21 cellular contexts compared by ENCODE assay signal in genomic region chr4:998096-998691, GRCh38. TPM values are rescaled to one million over a fixed set of nuclear protein-coding genes. Genes with fewer than 3 reads are reported as not detected.
DNase-seq lines count a peak whose midpoint lies in the region; ATAC-seq, FAIRE-seq and TF ChIP-seq lines count a peak whose summit lies in the region.
"Had no signal": no experiment of that assay in that cellular context is flagged by ENCODE, and none has a peak within 500 bp of the region (broad histone marks: within the 10 kb centered on the region; RNA-seq: fewer than 3 reads in every experiment).

No MANE protein-coding gene starts in this region.

- H3K9me2 ChIP-seq in GM23338 (ENCODE audit: insufficient read depth): no peaks in the 10 kb centered on the region

- H3K4me3 ChIP-seq in CD4-positive, alpha-beta memory T cell (ENCODE audit: low read length in 2 of 2): no peak overlapping the region
- H3K4me3 ChIP-seq in GM23338 (peak overlapping the region; percentile 57), GM12878 (no peak overlapping the region), MG63 (no peak overlapping the region)

- no peak for TF ChIP-seq POLR2A in GM12878 (IDR thresholded peaks at IDR 0.05; ENCODE audit: low read depth, low read length)

- SMC1A ChIA-PET in GM12878 (lab: Charles Lee; ENCODE audit: uncharacterized antibody, unreplicated experiment): no interaction called here

- H3K27ac Mint-ChIP-seq in CD4-positive, alpha-beta memory T cell: no peak overlapping the region
- no peak overlapping the region for H3K27ac Mint-ChIP-seq in GM23338
- no peak overlapping the region for H3K27ac Mint-ChIP-seq in nephron progenitor cell
- H3K27ac Mint-ChIP-seq: activated naive CD8-positive, alpha-beta T cell; CD8-positive, alpha-beta memory T cell had no signal

- H4K20me1 ChIP-seq in GM23338 (replicated peaks; ENCODE audit: insufficient read depth): no peaks in the 10 kb centered on the region; the same call in 1 of the 2 replicates
- H4K20me1 ChIP-seq in GM12878 (ENCODE audit: control insufficient read depth, insufficient read depth): no peaks in the 10 kb centered on the region

- FAIRE-seq in GM12878 (lab: Jason Lieb, UNC): no peak
- FAIRE-seq: GM12892 had no signal

- no peak for ATAC-seq in GM23338
- peak; percentile 11; the same call in 1 of the 3 replicates for ATAC-seq in GM12878
- no peak for ATAC-seq in HG02973 (IDR thresholded peaks at IDR 0.05; ENCODE audit: unreplicated experiment)
- ATAC-seq: left lung had no signal

- H3K27me3 Mint-ChIP-seq in CD4-positive, alpha-beta memory T cell: peaks cover 9 to 14% of the 10 kb centered on the region in 2 donors
- H3K27me3 Mint-ChIP-seq in GM23338 (ENCODE audit: insufficient read depth, low read depth, poor library complexity) (peaks cover 60% of the 10 kb centered on the region), nephron progenitor cell (ENCODE audit: low read depth, poor library complexity) (peaks cover 71% of the 10 kb centered on the region)

- no peak overlapping the region for H3K27ac ChIP-seq in CD4-positive, alpha-beta memory T cell (ENCODE audit: low read depth, low read length)
- H3K27ac ChIP-seq in GM23338 (ENCODE audit: low read depth) (no peak overlapping the region), GM12878 (ENCODE audit: control insufficient read depth, insufficient read depth) (no peak overlapping the region)
- H3K27ac ChIP-seq: ascending aorta, left lung, testis, vagina had no signal

- no peaks in the 10 kb centered on the region for H3K9me3 ChIP-seq in CD4-positive, alpha-beta memory T cell (ENCODE audit: control insufficient read depth in 1 of 2, low read length in 2 of 2)
- H3K9me3 ChIP-seq in GM12878 (replicated peaks; ENCODE audit: control insufficient read depth, insufficient read depth, low read length) (no peaks in the 10 kb centered on the region), MG63 (no peaks in the 10 kb centered on the region)
- H3K9me3 ChIP-seq: ascending aorta, left lung, testis, vagina had no signal

- peaks cover 6% of the 10 kb centered on the region for H3K27me3 ChIP-seq in CD4-positive, alpha-beta memory T cell (ENCODE audit: insufficient read depth, low read length)
- H3K27me3 ChIP-seq in GM23338 (ENCODE audit: insufficient read depth) (peaks cover 74% of the 10 kb centered on the region), GM12878 (replicated peaks in 1 of 2; ENCODE audit: control insufficient read depth in 2 of 2, insufficient read depth in 2 of 2, low read length in 1 of 2) (peaks cover 2 to 3% of the 10 kb centered on the region in 2 experiments), MG63 (no peaks in the 10 kb centered on the region)
- H3K27me3 ChIP-seq: testis had no signal

- intact Hi-C loops in CD4-positive, alpha-beta memory T cell (cut with micrococcal nuclease): no loop called here
- intact Hi-C loops in GM12878 (cut with micrococcal nuclease; ENCODE audit: unreplicated experiment): no loop called here

- H3K9me3 Mint-ChIP-seq in CD4-positive, alpha-beta memory T cell: peaks cover 0 to 1% (median 0%) of the 10 kb centered on the region in 8 donors
- H3K9me3 Mint-ChIP-seq in GM23338: peaks cover 2% of the 10 kb centered on the region; the same call in 2 of the 3 replicates
- no peaks in the 10 kb centered on the region for H3K9me3 Mint-ChIP-seq in nephron progenitor cell
- H3K9me3 Mint-ChIP-seq: CD8-positive, alpha-beta memory T cell; neural crest cell had no signal

- H3K4me2 ChIP-seq in GM23338 (peak overlapping the region; percentile 80), GM12878 (ENCODE audit: control insufficient read depth, insufficient read depth) (no peak overlapping the region)

- no peak for TF ChIP-seq CTCF in GM23338 (conservative IDR thresholded peaks at IDR 0.05; ENCODE audit: low read depth in 2 of 2)
- TF ChIP-seq CTCF in GM12878 (IDR thresholded peaks at IDR 0.05 in 2 of 3, conservative IDR thresholded peaks at IDR 0.05 in 1 of 3; ENCODE audit: control insufficient read depth in 2 of 3, extremely low read depth in 1 of 3, insufficient read depth in 1 of 3, low read depth in 3 of 3, low read length in 3 of 3): no peak
- TF ChIP-seq CTCF in nephron progenitor cell (IDR thresholded peaks at IDR 0.05): no peak

- H3F3A ChIP-seq in GM23338 (replicated peaks; ENCODE audit: low read depth): no peaks in the 10 kb centered on the region

- no peak for TF ChIP-seq RAD21 in GM12878 (IDR thresholded peaks at IDR 0.05; ENCODE audit: insufficient read depth, low read depth, low read length)

- H3K4me3 Mint-ChIP-seq in CD4-positive, alpha-beta memory T cell: peak overlapping the region in 6 of 8 donors; percentile 5 to 60 (median 35)
- peak overlapping the region; percentile 38; the same call in 1 of the 3 replicates for H3K4me3 Mint-ChIP-seq in GM23338
- peak overlapping the region; percentile 34 for H3K4me3 Mint-ChIP-seq in nephron progenitor cell
- H3K4me3 Mint-ChIP-seq: activated naive CD8-positive, alpha-beta T cell; neural crest cell had no signal

- H3K9ac ChIP-seq in GM12878 (ENCODE audit: control insufficient read depth, insufficient read depth, low read length): no peak overlapping the region

- H3K4me1 Mint-ChIP-seq in CD4-positive, alpha-beta memory T cell: peaks cover 0 to 13% (median 6%) of the 10 kb centered on the region in 4 donors
- H3K4me1 Mint-ChIP-seq in GM23338: peaks cover 4% of the 10 kb centered on the region; the same call in 2 of the 3 replicates
- H3K4me1 Mint-ChIP-seq in nephron progenitor cell: no peaks in the 10 kb centered on the region

- no peaks in the 10 kb centered on the region for H3K36me3 Mint-ChIP-seq in CD4-positive, alpha-beta memory T cell
- H3K36me3 Mint-ChIP-seq in GM23338 (ENCODE audit: low read depth): no peaks in the 10 kb centered on the region
- H3K36me3 Mint-ChIP-seq in nephron progenitor cell (ENCODE audit: low read depth): no peaks in the 10 kb centered on the region
- H3K36me3 Mint-ChIP-seq: activated naive CD8-positive, alpha-beta T cell; CD8-positive, alpha-beta memory T cell had no signal

- no TSS peak for BruUV-seq in GM12878 (replicated peaks; lab: Mats Ljungman, UMichigan)

- POLR2A ChIA-PET in CD4-positive, alpha-beta memory T cell (lab: Charles Lee; ENCODE audit: partially characterized antibody): interaction anchor here (1.5 kb wide), 1 partner anchor 11 kb away, joined by 7 read pairs; no protein-coding TSS in a partner anchor
- POLR2A ChIA-PET in GM12878 (lab: Charles Lee): no interaction called here

- no peak for TF ChIP-seq EP300 in GM12878 (IDR thresholded peaks at IDR 0.05; ENCODE audit: borderline replicate concordance in 1 of 2, control insufficient read depth in 1 of 2, low read depth in 2 of 2, low read length in 2 of 2)

- DNase-seq in CD4-positive, alpha-beta memory T cell: peak in 1 of 5 donors; percentile 36
- DNase-seq in GM23338 (ENCODE audit: low spot score) (no peak), GM12878 (ENCODE audit: low read depth, low spot score) (no peak), nephron progenitor cell (peak; percentile 4), DMS114 treated with DMSO at 0.1 percent for 48 hours (lab: John Stamatoyannopoulos, UW; ENCODE audit: unreplicated experiment) (no peak), MG63 (no peak)
- DNase-seq: activated CD4-positive, CD25-positive, alpha-beta regulatory T cell treated with anti-CD3 and anti-CD28 coated beads, Interleukin-2, amount 50 U/mL, for 72 hours; CD8-positive, alpha-beta memory T cell; DND-41; NCI-H2107; NCI-H510A treated with DMSO at 0.1 percent for 48 hours; T-helper 9 cell; testis had no signal

- H3K36me3 ChIP-seq in CD4-positive, alpha-beta memory T cell (ENCODE audit: insufficient read depth, low read length): no peaks in the 10 kb centered on the region
- no peaks in the 10 kb centered on the region for H3K36me3 ChIP-seq in GM23338 (ENCODE audit: insufficient read depth)
- H3K36me3 ChIP-seq in GM12878 (ENCODE audit: control insufficient read depth in 2 of 2, insufficient read depth in 2 of 2, low read length in 1 of 2): no peaks in the 10 kb centered on the region
- no peaks in the 10 kb centered on the region for H3K36me3 ChIP-seq in MG63
- H3K36me3 ChIP-seq: ascending aorta, left lung, vagina had no signal

- no peaks in the 10 kb centered on the region for H3K79me2 ChIP-seq in GM23338 (replicated peaks; ENCODE audit: insufficient read depth)
- H3K79me2 ChIP-seq in GM12878 (ENCODE audit: control insufficient read depth, insufficient read depth, low read length): no peaks in the 10 kb centered on the region

- RAD21 ChIA-PET in GM12878 (lab: Charles Lee; ENCODE audit: unreplicated experiment): no interaction called here

- H2AFZ ChIP-seq in GM23338 (no peak overlapping the region), GM12878 (ENCODE audit: control insufficient read depth, low read depth, low read length) (no peak overlapping the region)

- CTCF ChIA-PET in CD4-positive, alpha-beta memory T cell (lab: Charles Lee; ENCODE audit: partially characterized antibody): interaction anchor here (1.1 kb wide), 1 partner anchor 256 kb away, joined by 6 read pairs; no protein-coding TSS in a partner anchor
- CTCF ChIA-PET in GM12878 (lab: Yijun Ruan, JAX): no interaction called here

- H3K4me1 ChIP-seq in CD4-positive, alpha-beta memory T cell (ENCODE audit: insufficient read depth, low read length): peaks cover 9% of the 10 kb centered on the region
- H3K4me1 ChIP-seq in GM23338 (ENCODE audit: insufficient read depth) (no peaks in the 10 kb centered on the region; the same call in 1 of the 2 replicates), GM12878 (ENCODE audit: control insufficient read depth, insufficient read depth, low read length) (no peaks in the 10 kb centered on the region)

- in situ Hi-C loops in GM12878 (cut with MboI): no loop called here

- WGBS in GM12878 (ENCODE audit: insufficient coverage, insufficient replicate concordance, low lambda C conversion rate, missing lambda C conversion rate): 20% methylated on average over 12 of the region's 12 CpGs

RNA-seq across cellular contexts. Expression of gene SLC26A1, which starts 5.0 kb away (rescaled TPM):
- 1 to 10 TPM in 1 of 2 experiments, under 1 TPM in 1; 0.55 to 1.6 TPM for total RNA-seq in CD4-positive, alpha-beta memory T cell
- 1 to 10 TPM in 1 of 2 donors, under 1 TPM in 1; 0.59 to 1.0 TPM for polyA plus RNA-seq in CD4-positive, alpha-beta memory T cell
- 0.10 and 0.16 TPM in 2 replicates for total RNA-seq in GM23338 (2014; rRNA removed; shearing (Covaris generic))
- polyA plus RNA-seq in GM23338 (2016; fragmentation: Nextera tagmentation; extraction: Ambion mirVana) (0.07 and 0.27 TPM in 2 replicates), GM12878 (2011; rRNA removed) (0.12 TPM in 1 of 2 replicates, not detected in the other), GM12878 (2014; fragmentation: Illumina TruSeq; extraction: Trizol) (not detected in 2 replicates), GM12878 (2014; fragmentation: Nextera tagmentation; extraction: Ambion mirVana) (under 1 TPM in 1 of 2 experiments, not detected in 1; 0.05 TPM), GM12878 (2014; rRNA removed) (not detected in 2 replicates), GM12878 (2016; fragmentation: Nextera tagmentation; extraction: Ambion mirVana) (under 1 TPM; 0.83 to 0.96 TPM)
- total RNA-seq in GM12878 (2013; cell fraction: nucleolus; rRNA removed): 0.23 and 0.32 TPM in 2 replicates
- total RNA-seq in GM12878 (2014; rRNA removed) (0.28 TPM in 1 of 2 replicates, not detected in the other), GM12878 (2014; rRNA removed; fragmentation: Illumina TruSeq; extraction: Trizol) (not detected in 2 replicates), GM12878 (2021) (not detected in 2 replicates)
- not detected for polyA plus RNA-seq in GM12878 (2011; ENCODE audit: low read depth)
- polyA plus RNA-seq in GM12878 (2011; cell fraction: cytosol; rRNA removed): 0.07 TPM in 1 of 2 replicates, not detected in the other
- 0.22 TPM in 1 of 2 replicates, not detected in the other for polyA plus RNA-seq in GM12878 (2011; cell fraction: nucleus; rRNA removed)
- 0.42 and 0.72 TPM in 2 replicates for polyA plus RNA-seq in GM12878 (2012)
- polyA minus RNA-seq in GM12878 (2011; rRNA and poly(A)+ RNA removed): not detected in 2 replicates
- polyA minus RNA-seq in GM12878 (2011; cell fraction: cytosol; rRNA and poly(A)+ RNA removed): not detected in 2 replicates
- not detected in 2 replicates for polyA minus RNA-seq in GM12878 (2011; cell fraction: nucleus; rRNA and poly(A)+ RNA removed)
- total RNA-seq in MG63 (2014; rRNA removed; shearing (Covaris generic); ENCODE audit: low replicate concordance): not detected in 2 replicates
- total RNA-seq: ascending aorta; CD8-positive, alpha-beta memory T cell; skeletal muscle tissue had no signal

RNA-seq across cellular contexts. Expression of gene IDUA, which starts 11.3 kb away (rescaled TPM):
- total RNA-seq in CD4-positive, alpha-beta memory T cell: 10 to 100 TPM; 63.0 to 64.1 TPM
- 10 to 100 TPM in 1 of 2 donors, 1 to 10 TPM in 1; 5.0 to 14.4 TPM for polyA plus RNA-seq in CD4-positive, alpha-beta memory T cell
- 0.62 and 6.1 TPM in 2 replicates for total RNA-seq in GM23338 (2014; rRNA removed; shearing (Covaris generic))
- 0.80 and 1.3 TPM in 2 replicates for polyA plus RNA-seq in GM23338 (2016; fragmentation: Nextera tagmentation; extraction: Ambion mirVana)
- total RNA-seq in GM12878 (2013; cell fraction: nucleolus; rRNA removed): 21.8 and 23.4 TPM in 2 replicates
- 2.4 and 5.4 TPM in 2 replicates for total RNA-seq in GM12878 (2014; rRNA removed)
- 0.23 and 0.76 TPM in 2 replicates for total RNA-seq in GM12878 (2014; rRNA removed; fragmentation: Illumina TruSeq; extraction: Trizol)
- 5.7 and 7.6 TPM in 2 replicates for total RNA-seq in GM12878 (2021)
- polyA plus RNA-seq in GM12878 (2011; ENCODE audit: low read depth): 1.2 TPM
- 0.37 and 1.2 TPM in 2 replicates for polyA plus RNA-seq in GM12878 (2011; rRNA removed)
- 0.69 and 1.7 TPM in 2 replicates for polyA plus RNA-seq in GM12878 (2011; cell fraction: cytosol; rRNA removed)
- 39.0 and 44.5 TPM in 2 replicates for polyA plus RNA-seq in GM12878 (2011; cell fraction: nucleus; rRNA removed)
- polyA plus RNA-seq in GM12878 (2012): 4.6 and 5.6 TPM in 2 replicates
- polyA plus RNA-seq in GM12878 (2014; fragmentation: Illumina TruSeq; extraction: Trizol): 0.24 TPM in 1 of 2 replicates, not detected in the other
- polyA plus RNA-seq in GM12878 (2014; fragmentation: Nextera tagmentation; extraction: Ambion mirVana): under 1 TPM in 1 of 2 experiments, not detected in 1; 0.05 TPM
- 5.8 and 6.3 TPM in 2 replicates for polyA plus RNA-seq in GM12878 (2014; rRNA removed)
- polyA plus RNA-seq in GM12878 (2016; fragmentation: Nextera tagmentation; extraction: Ambion mirVana): 1 to 10 TPM; 1.4 TPM
- polyA minus RNA-seq in GM12878 (2011; rRNA and poly(A)+ RNA removed): 1.0 TPM in 1 of 2 replicates, not detected in the other
- 1.8 and 4.0 TPM in 2 replicates for polyA minus RNA-seq in GM12878 (2011; cell fraction: cytosol; rRNA and poly(A)+ RNA removed)
- polyA minus RNA-seq in GM12878 (2011; cell fraction: nucleus; rRNA and poly(A)+ RNA removed): 6.5 and 11.9 TPM in 2 replicates
- total RNA-seq in MG63 (2014; rRNA removed; shearing (Covaris generic); ENCODE audit: low replicate concordance): 3.4 and 13.5 TPM in 2 replicates

RNA-seq across cellular contexts. Expression of gene FGFRL1, which starts 13.2 kb away (rescaled TPM):
- 10 to 100 TPM; 22.4 TPM for total RNA-seq in CD4-positive, alpha-beta memory T cell
- polyA plus RNA-seq in CD4-positive, alpha-beta memory T cell: 1 to 10 TPM in 1 of 2 donors, under 1 TPM in 1; 0.64 to 2.3 TPM
- total RNA-seq in GM23338 (2014; rRNA removed; shearing (Covaris generic)): 28.6 and 35.8 TPM in 2 replicates
- polyA plus RNA-seq in GM23338 (2016; fragmentation: Nextera tagmentation; extraction: Ambion mirVana) (7.0 and 7.3 TPM in 2 replicates), GM12878 (2011; rRNA removed) (0.72 and 1.5 TPM in 2 replicates), GM12878 (2014; fragmentation: Illumina TruSeq; extraction: Trizol) (0.05 and 0.24 TPM in 2 replicates), GM12878 (2014; fragmentation: Nextera tagmentation; extraction: Ambion mirVana) (under 1 TPM; 0.02 to 0.03 TPM), GM12878 (2014; rRNA removed) (0.51 and 0.55 TPM in 2 replicates), GM12878 (2016; fragmentation: Nextera tagmentation; extraction: Ambion mirVana) (not detected)
- 16.3 and 17.5 TPM in 2 replicates for total RNA-seq in GM12878 (2013; cell fraction: nucleolus; rRNA removed)
- total RNA-seq in GM12878 (2014; rRNA removed) (0.34 and 0.38 TPM in 2 replicates), GM12878 (2014; rRNA removed; fragmentation: Illumina TruSeq; extraction: Trizol) (0.14 and 0.22 TPM in 2 replicates), GM12878 (2021) (0.97 and 1.1 TPM in 2 replicates)
- polyA plus RNA-seq in GM12878 (2011; ENCODE audit: low read depth): 2.1 TPM
- 4.0 and 4.5 TPM in 2 replicates for polyA plus RNA-seq in GM12878 (2011; cell fraction: cytosol; rRNA removed)
- polyA plus RNA-seq in GM12878 (2011; cell fraction: nucleus; rRNA removed): 8.3 and 14.1 TPM in 2 replicates
- 3.0 and 4.0 TPM in 2 replicates for polyA plus RNA-seq in GM12878 (2012)
- polyA minus RNA-seq in GM12878 (2011; rRNA and poly(A)+ RNA removed): 13.5 and 27.6 TPM in 2 replicates
- polyA minus RNA-seq in GM12878 (2011; cell fraction: cytosol; rRNA and poly(A)+ RNA removed): 2.0 and 2.1 TPM in 2 replicates
- polyA minus RNA-seq in GM12878 (2011; cell fraction: nucleus; rRNA and poly(A)+ RNA removed): 4.0 and 8.0 TPM in 2 replicates
- 41.7 and 59.5 TPM in 2 replicates for total RNA-seq in MG63 (2014; rRNA removed; shearing (Covaris generic); ENCODE audit: low replicate concordance)

RNA-seq across cellular contexts. Expression of gene DGKQ, which starts 24.8 kb away (rescaled TPM):
- total RNA-seq in CD4-positive, alpha-beta memory T cell: 10 to 100 TPM; 25.9 to 29.6 TPM
- 10 to 100 TPM in 1 of 2 donors, 1 to 10 TPM in 1; 1.9 to 10.6 TPM for polyA plus RNA-seq in CD4-positive, alpha-beta memory T cell
- total RNA-seq in GM23338 (2014; rRNA removed; shearing (Covaris generic)): 18.6 and 22.4 TPM in 2 replicates
- polyA plus RNA-seq in GM23338 (2016; fragmentation: Nextera tagmentation; extraction: Ambion mirVana) (3.4 and 4.0 TPM in 2 replicates), GM12878 (2011; rRNA removed) (1.1 and 2.8 TPM in 2 replicates), GM12878 (2014; fragmentation: Illumina TruSeq; extraction: Trizol) (0.49 and 0.79 TPM in 2 replicates), GM12878 (2014; fragmentation: Nextera tagmentation; extraction: Ambion mirVana) (under 1 TPM; 0.11 to 0.46 TPM), GM12878 (2014; rRNA removed) (8.1 and 8.5 TPM in 2 replicates), GM12878 (2016; fragmentation: Nextera tagmentation; extraction: Ambion mirVana) (1 to 10 TPM in 1 of 2 experiments, under 1 TPM in 1; 0.79 to 1.1 TPM)
- total RNA-seq in GM12878 (2013; cell fraction: nucleolus; rRNA removed): 11.3 and 12.9 TPM in 2 replicates
- total RNA-seq in GM12878 (2014; rRNA removed) (7.8 and 8.0 TPM in 2 replicates), GM12878 (2014; rRNA removed; fragmentation: Illumina TruSeq; extraction: Trizol) (1.7 and 1.8 TPM in 2 replicates), GM12878 (2021) (9.5 and 10.5 TPM in 2 replicates)
- polyA plus RNA-seq in GM12878 (2011; ENCODE audit: low read depth): 1.3 TPM
- polyA plus RNA-seq in GM12878 (2011; cell fraction: cytosol; rRNA removed): 3.6 and 6.1 TPM in 2 replicates
- polyA plus RNA-seq in GM12878 (2011; cell fraction: nucleus; rRNA removed): 62.4 and 74.3 TPM in 2 replicates
- 4.3 and 4.8 TPM in 2 replicates for polyA plus RNA-seq in GM12878 (2012)
- polyA minus RNA-seq in GM12878 (2011; rRNA and poly(A)+ RNA removed): 2.3 and 4.4 TPM in 2 replicates
- 1.5 and 2.3 TPM in 2 replicates for polyA minus RNA-seq in GM12878 (2011; cell fraction: cytosol; rRNA and poly(A)+ RNA removed)
- 6.8 and 10.8 TPM in 2 replicates for polyA minus RNA-seq in GM12878 (2011; cell fraction: nucleus; rRNA and poly(A)+ RNA removed)
- 6.7 and 7.4 TPM in 2 replicates for total RNA-seq in MG63 (2014; rRNA removed; shearing (Covaris generic); ENCODE audit: low replicate concordance)
